8 cellular contexts compared by ENCODE assay signal in genomic region chr11:111604392-111605009, GRCh38. TPM values are rescaled to one million over a fixed set of nuclear protein-coding genes. Genes with fewer than 3 reads are reported as not detected.
A peak's percentile ranks its signal among the peaks of the same experiment; 100 is the strongest.
DNase-seq lines count a peak whose midpoint lies in the region; ATAC-seq, FAIRE-seq and TF ChIP-seq lines count a peak whose summit lies in the region.

No MANE protein-coding gene starts in this region.

- H3K79me1 ChIP-seq in H9 (ENCODE audit: insufficient read depth, low read depth, low read length, poor library complexity, severe bottlenecking), result no peaks in the 10 kb centered on the region

- FAIRE-seq in H54 (lab: Jason Lieb, UNC), result no peak

- POLR2A ChIA-PET in CD4-positive, alpha-beta T cell (lab: Charles Lee), result interaction anchor here (0.6 to 0.8 kb wide), 3 partner anchors 122 to 162 kb away, joined by 3 to 5 read pairs (median 5); partner anchors contain the start of gene PPP2R1B

- DNase-seq in CD4-positive, alpha-beta T cell, result no peak
- DNase-seq in H9, result no peak
- DNase-seq in NCI-H774 (lab: John Stamatoyannopoulos, UW), result peak; percentile 42
- DNase-seq in brain microvascular endothelial cell, result peak; percentile 34
- peak; percentile 69 for DNase-seq in kidney tubule cell (ENCODE audit: low spot score)
- no peak for DNase-seq in thyroid gland
- no peak for DNase-seq in H54 (ENCODE audit: insufficient read length, low spot score)
- no peak for DNase-seq in effector CD8-positive, alpha-beta T cell (lab: John Stamatoyannopoulos, UW)

- H3K36me3 Mint-ChIP-seq in CD4-positive, alpha-beta T cell (ENCODE audit: low read depth), result peaks cover 11% of the 10 kb centered on the region
- no peaks in the 10 kb centered on the region; a peak in 1 of 7 replicates for H3K36me3 Mint-ChIP-seq in H9 (ENCODE audit: insufficient read depth in 1 of 3, low read depth in 3 of 3)

- CTCF ChIA-PET in CD4-positive, alpha-beta T cell (lab: Charles Lee), result interaction anchor here (0.7 to 1.4 kb wide), 5 partner anchors 14 to 274 kb away, joined by 3 to 7 read pairs (median 3); partner anchors contain the start of gene FDXACB1

- H3T11ph ChIP-seq in H9 (ENCODE audit: low read length), result no peak overlapping the region

- in situ Hi-C loops in brain microvascular endothelial cell (cut with HindIII; ENCODE audit: low pct_ligation_motif_present, low sequenced_read_pairs), result no loop called here

- no peak overlapping the region for H3K23ac ChIP-seq in H9 (ENCODE audit: insufficient read length, low read depth, low read length)

- H3K4me1 ChIP-seq in H9 (ENCODE audit: insufficient read depth, low read length) (peaks cover 3% of the 10 kb centered on the region; the same call in 1 of the 2 replicates), thyroid gland (peaks cover 13 to 15% of the 10 kb centered on the region in 2 donors)

- H2AK5ac ChIP-seq in H9 (ENCODE audit: insufficient read length, low read length), result no peak overlapping the region

- no peak overlapping the region for H2BK5ac ChIP-seq in H9 (ENCODE audit: insufficient read length, low read length)

- no peaks in the 10 kb centered on the region for H3K27me3 Mint-ChIP-seq in CD4-positive, alpha-beta T cell
- peaks cover 29% of the 10 kb centered on the region for H3K27me3 Mint-ChIP-seq in H9 (ENCODE audit: low read depth)

- no peak overlapping the region for H3K18ac ChIP-seq in H9 (ENCODE audit: insufficient read length, low read depth, low read length)

- H3K79me2 ChIP-seq in H9 (ENCODE audit: insufficient read depth, low read length), result no peaks in the 10 kb centered on the region

- H3K9ac ChIP-seq in H9 (ENCODE audit: extremely low read depth, insufficient read length, low read length), result no peak overlapping the region

- H2BK12ac ChIP-seq in H9 (ENCODE audit: insufficient read length, low read depth, low read length), result no peak overlapping the region

- H3K4me3 Mint-ChIP-seq in CD4-positive, alpha-beta T cell, result peak overlapping the region; percentile 97
- H3K4me3 Mint-ChIP-seq in H9, result peak overlapping the region in 1 of 2 experiments; percentile 1; a peak in 1 of 5 replicates

- peaks cover 11% of the 10 kb centered on the region for H3K23me2 ChIP-seq in H9 (ENCODE audit: insufficient read length, low read depth, low read length, poor library complexity, severe bottlenecking)

- peaks cover 31% of the 10 kb centered on the region for H3K4me1 Mint-ChIP-seq in CD4-positive, alpha-beta T cell (ENCODE audit: low read depth)
- H3K4me1 Mint-ChIP-seq in H9, result peaks cover 20 to 24% of the 10 kb centered on the region in 2 experiments

- no peak for ATAC-seq in CD4-positive, alpha-beta T cell (ENCODE audit: poor library complexity)

- no peak overlapping the region for H2BK20ac ChIP-seq in H9 (ENCODE audit: low read depth, low read length, poor library complexity, severe bottlenecking)

- H3K4me2 ChIP-seq in H9 (ENCODE audit: insufficient read depth, insufficient read length, low read length), result no peak overlapping the region

- WGBS in H9 (ENCODE audit: extremely low coverage, insufficient read length, low lambda C conversion rate), result no CpG with 5 or more reads among the region's 9 CpGs
- 30 to 39% methylated on average over 9 of the region's 9 CpGs for WGBS in thyroid gland, 2 donors

- no peaks in the 10 kb centered on the region for H3K9me3 Mint-ChIP-seq in CD4-positive, alpha-beta T cell
- H3K9me3 Mint-ChIP-seq in H9, result no peaks in the 10 kb centered on the region; a peak in 1 of 5 replicates

- H3K4ac ChIP-seq in H9 (ENCODE audit: low read depth, low read length), result no peak overlapping the region

- H3K14ac ChIP-seq in H9 (ENCODE audit: insufficient read depth, low read length), result no peak overlapping the region

- TF ChIP-seq CTCF in CD4-positive, alpha-beta T cell (IDR thresholded peaks at IDR 0.05), result peak; percentile 63
- TF ChIP-seq CTCF in H9 (conservative IDR thresholded peaks at IDR 0.05) (peak; percentile 75), brain microvascular endothelial cell (IDR thresholded peaks at IDR 0.05; ENCODE audit: low read depth, low read length, missing control alignments) (peak; percentile 54), thyroid gland (IDR thresholded peaks at IDR 0.05) (peak in 5 of 6 experiments; percentile 14 to 66 (median 60))

- TF ChIP-seq POLR2A in thyroid gland (IDR thresholded peaks at IDR 0.05), result no peak
- TF ChIP-seq POLR2A in H54 (IDR thresholded peaks at IDR 0.05; ENCODE audit: low read depth, low read length), result no peak

- H4K5ac ChIP-seq in H9 (ENCODE audit: insufficient read length, low read depth, low read length), result no peak overlapping the region

- no peak overlapping the region for H4K91ac ChIP-seq in H9 (ENCODE audit: insufficient read length, low read depth, low read length)

- H3K4me3 ChIP-seq in brain microvascular endothelial cell (ENCODE audit: low read depth, low read length) (peak overlapping the region; percentile 86), thyroid gland (replicated peaks in 1 of 3) (no peak overlapping the region)

- H3K56ac ChIP-seq in H9 (ENCODE audit: insufficient read length, low read depth, low read length), result no peak overlapping the region

- no peaks in the 10 kb centered on the region for H4K20me1 ChIP-seq in H9 (ENCODE audit: control insufficient read depth, insufficient read depth, insufficient read length)

- no peaks in the 10 kb centered on the region for H3K36me3 ChIP-seq in brain microvascular endothelial cell (replicated peaks)
- no peaks in the 10 kb centered on the region for H3K36me3 ChIP-seq in thyroid gland

- no peak overlapping the region for H2BK120ac ChIP-seq in H9 (ENCODE audit: low read depth, low read length, poor library complexity, severe bottlenecking)

- no peaks in the 10 kb centered on the region for H3K27me3 ChIP-seq in CD4-positive, alpha-beta T cell (ENCODE audit: control insufficient read depth, insufficient read depth, low read length)
- H3K27me3 ChIP-seq in H9 (ENCODE audit: insufficient read depth, low read length) (peaks cover 7% of the 10 kb centered on the region; the same call in 1 of the 2 replicates), brain microvascular endothelial cell (replicated peaks) (no peaks in the 10 kb centered on the region), thyroid gland (no peaks in the 10 kb centered on the region)

- H2BK15ac ChIP-seq in H9 (ENCODE audit: low read depth, low read length), result no peak overlapping the region

- no peak overlapping the region for H3K27ac ChIP-seq in CD4-positive, alpha-beta T cell (ENCODE audit: low read depth, low read length)
- no peak overlapping the region for H3K27ac ChIP-seq in H9 (ENCODE audit: insufficient read length, low read depth, low read length)
- no peak overlapping the region for H3K27ac ChIP-seq in brain microvascular endothelial cell
- no peak overlapping the region for H3K27ac ChIP-seq in thyroid gland

- peak overlapping the region; percentile 90 for H3K27ac Mint-ChIP-seq in CD4-positive, alpha-beta T cell
- no peak overlapping the region for H3K27ac Mint-ChIP-seq in H9

- intact Hi-C loops in CD4-positive, alpha-beta T cell (cut with DNase I, micrococcal nuclease), result loop anchor here (5.0 to 10.0 kb wide), 5 partner anchors 173 to 1710 kb away; partner anchors contain the start of genes FDX1 (in 1 of the 2), SDHD (in 1 of the 2), TIMM8B (in 1 of the 2) and TTC12 (in 1 of the 2)
- intact Hi-C loops in thyroid gland (cut with DNase I), result loop anchor here (5.0 kb wide), 2 partner anchors 173 to 233 kb away; no protein-coding TSS in a partner anchor

- H4K8ac ChIP-seq in H9 (replicated peaks; ENCODE audit: insufficient read length, low read depth, low read length), result no peak overlapping the region

- H3K9me3 ChIP-seq in CD4-positive, alpha-beta T cell (ENCODE audit: control insufficient read depth, low read length), result no peaks in the 10 kb centered on the region
- H3K9me3 ChIP-seq in H9 (ENCODE audit: control insufficient read depth, low read depth, low read length), result no peaks in the 10 kb centered on the region
- H3K9me3 ChIP-seq in thyroid gland, result no peaks in the 10 kb centered on the region

- H2AFZ ChIP-seq in H9 (ENCODE audit: low read length), result no peak overlapping the region

RNA-seq across cellular contexts. Expression of gene SIK2, which starts 2.3 kb away (rescaled TPM):
- total RNA-seq in CD4-positive, alpha-beta T cell, result 1 to 10 TPM; 3.6 to 5.8 TPM
- total RNA-seq in H9 (2021) (7.5 and 10.3 TPM in 2 replicates), thyroid gland (10 to 100 TPM; 20.7 to 35.0 (median 26.8) TPM)

Comparison
In these comparisons a context has a peak if more than half of its experiments do, and no peak if none do; other contexts are left out.
1. DNase-seq: peak in NCI-H774 (single experiment), brain microvascular endothelial cell (single experiment) and kidney tubule cell (single experiment); none in CD4-positive, alpha-beta T cell (0 of 10), H9 (single experiment), thyroid gland (0 of 2), H54 (single experiment) and effector CD8-positive, alpha-beta T cell (single experiment).
2. Peak in every context shown above with its lines, with median percentiles within 50 percentile points of each other: CTCF ChIP-seq.